In genomic region chr3:18424862-18425640, GRCh38 we compare ENCODE assay signal across 8 cellular contexts. TPM values are rescaled to one million over a fixed set of nuclear protein-coding genes. Genes with fewer than 3 reads are reported as not detected.
DNase-seq lines count a peak whose midpoint lies in the region; ATAC-seq and TF ChIP-seq lines count a peak whose summit lies in the region.

Gene SATB1 (minus strand): TSS chr3:18425339. CDS start chr3:18420967, 4,372 bp downstream.

- peaks cover 49% of the 10 kb centered on the region for H3K36me3 Mint-ChIP-seq in activated CD8-positive, alpha-beta memory T cell treated with anti-CD3 and anti-CD28 coated beads, Interleukin-2, amount 10 ng/mL, durations not matched to agents 7 days and 5 days
- H3K36me3 Mint-ChIP-seq in endothelial cell (ENCODE audit: low read depth, unreplicated experiment): peaks cover 4% of the 10 kb centered on the region
- peaks cover 9 to 16% of the 10 kb centered on the region in 2 donors for H3K36me3 Mint-ChIP-seq in stimulated activated naive B cell treated with anti-CD40 and anti-IgM and Interleukin-4, amounts not matched to agents 10 μg/mL and 1 μg/mL and 100 μg/mL, for 72 hours

- TF ChIP-seq CTCF in endothelial cell (IDR thresholded peaks at IDR 0.05; ENCODE audit: unreplicated experiment): no peak

- H3K9me3 Mint-ChIP-seq in activated CD8-positive, alpha-beta memory T cell treated with anti-CD3 and anti-CD28 coated beads, Interleukin-2, amount 10 ng/mL, durations not matched to agents 7 days and 5 days (ENCODE audit: low read depth): no peaks in the 10 kb centered on the region
- no peaks in the 10 kb centered on the region for H3K9me3 Mint-ChIP-seq in endothelial cell (ENCODE audit: unreplicated experiment)
- no peaks in the 10 kb centered on the region for H3K9me3 Mint-ChIP-seq in stimulated activated naive B cell treated with anti-CD40 and anti-IgM and Interleukin-4, amounts not matched to agents 10 μg/mL and 1 μg/mL and 100 μg/mL, for 72 hours

- CTCF ChIA-PET in activated CD8-positive, alpha-beta memory T cell treated with anti-CD3 and anti-CD28 coated beads, Interleukin-2, amount 10 ng/mL, durations not matched to agents 7 days and 5 days (lab: Charles Lee): interaction anchor here (1.0 to 1.2 kb wide), 3 partner anchors 11 to 322 kb away, joined by 3 to 4 read pairs (median 3); no protein-coding TSS in a partner anchor

- no peaks in the 10 kb centered on the region for H3K27me3 Mint-ChIP-seq in activated CD8-positive, alpha-beta memory T cell treated with anti-CD3 and anti-CD28 coated beads, Interleukin-2, amount 10 ng/mL, durations not matched to agents 7 days and 5 days
- H3K27me3 Mint-ChIP-seq in endothelial cell (ENCODE audit: unreplicated experiment): peaks cover 12% of the 10 kb centered on the region
- H3K27me3 Mint-ChIP-seq in stimulated activated naive B cell treated with anti-CD40 and anti-IgM and Interleukin-4, amounts not matched to agents 10 μg/mL and 1 μg/mL and 100 μg/mL, for 72 hours: no peaks in the 10 kb centered on the region

- peaks cover 65% of the 10 kb centered on the region for H3K4me1 Mint-ChIP-seq in activated CD8-positive, alpha-beta memory T cell treated with anti-CD3 and anti-CD28 coated beads, Interleukin-2, amount 10 ng/mL, durations not matched to agents 7 days and 5 days
- peaks cover 18% of the 10 kb centered on the region for H3K4me1 Mint-ChIP-seq in endothelial cell (ENCODE audit: unreplicated experiment)
- peaks cover 19 to 60% of the 10 kb centered on the region in 2 donors for H3K4me1 Mint-ChIP-seq in stimulated activated naive B cell treated with anti-CD40 and anti-IgM and Interleukin-4, amounts not matched to agents 10 μg/mL and 1 μg/mL and 100 μg/mL, for 72 hours

- peak within 1 kb of the TSS; percentile 97 for H3K27ac Mint-ChIP-seq in activated CD8-positive, alpha-beta memory T cell treated with anti-CD3 and anti-CD28 coated beads, Interleukin-2, amount 10 ng/mL, durations not matched to agents 7 days and 5 days
- peak within 1 kb of the TSS; percentile 88 for H3K27ac Mint-ChIP-seq in endothelial cell (ENCODE audit: unreplicated experiment)
- peak within 1 kb of the TSS; percentile 97 for H3K27ac Mint-ChIP-seq in stimulated activated naive B cell treated with anti-CD40 and anti-IgM and Interleukin-4, amounts not matched to agents 10 μg/mL and 1 μg/mL and 100 μg/mL, for 72 hours

- ATAC-seq in HG03045 (IDR thresholded peaks at IDR 0.05; ENCODE audit: unreplicated experiment): peak; percentile 57
- ATAC-seq in activated CD8-positive, alpha-beta memory T cell treated with anti-CD3 and anti-CD28 coated beads, Interleukin-2, amount 10 ng/mL, durations not matched to agents 7 days and 5 days: peak; percentile 48
- peak; percentile 62 to 63 for ATAC-seq in stimulated activated naive B cell treated with anti-CD40 and anti-IgM and Interleukin-4, amounts not matched to agents 10 μg/mL and 1 μg/mL and 100 μg/mL, for 72 hours (replicated peaks)

- DNase-seq in NCI-H1436 (lab: John Stamatoyannopoulos, UW) (peak; percentile 46), NCI-H1436 treated with DMSO at 0.1 percent for 48 hours (lab: John Stamatoyannopoulos, UW) (no peak), NCI-H82 treated with DMSO at 0.1 percent for 48 hours (lab: John Stamatoyannopoulos, UW; ENCODE audit: unreplicated experiment) (peak; percentile 54), endothelial cell (ENCODE audit: low spot score) (peak; percentile 72), mesenteric fat pad (ENCODE audit: low spot score) (peak; percentile 94)
- peak; percentile 75 for DNase-seq in activated CD8-positive, alpha-beta memory T cell treated with anti-CD3 and anti-CD28 coated beads, Interleukin-2, amount 10 ng/mL, durations not matched to agents 7 days and 5 days
- peak; percentile 60 for DNase-seq in stimulated activated naive B cell treated with anti-CD40 and anti-IgM and Interleukin-4, amounts not matched to agents 10 μg/mL and 1 μg/mL and 100 μg/mL, for 72 hours

- H3K4me3 Mint-ChIP-seq in activated CD8-positive, alpha-beta memory T cell treated with anti-CD3 and anti-CD28 coated beads, Interleukin-2, amount 10 ng/mL, durations not matched to agents 7 days and 5 days: peak within 1 kb of the TSS; percentile 96
- H3K4me3 Mint-ChIP-seq in endothelial cell (ENCODE audit: unreplicated experiment): peak within 1 kb of the TSS; percentile 99
- peak within 1 kb of the TSS; percentile 95 to 98 for H3K4me3 Mint-ChIP-seq in stimulated activated naive B cell treated with anti-CD40 and anti-IgM and Interleukin-4, amounts not matched to agents 10 μg/mL and 1 μg/mL and 100 μg/mL, for 72 hours

RNA-seq across cellular contexts. Expression of gene SATB1, which starts in this region (rescaled TPM):
- total RNA-seq in activated CD8-positive, alpha-beta memory T cell treated with anti-CD3 and anti-CD28 coated beads, Interleukin-2, amount 10 ng/mL, durations not matched to agents 7 days and 5 days: 100 to 1,000 TPM; 164 to 233 TPM
- total RNA-seq in endothelial cell (ENCODE audit: unreplicated experiment) (28.2 TPM), mesenteric fat pad (16.5 TPM)
